25 cellular contexts compared by ENCODE assay signal in the genomic region with DNA sequence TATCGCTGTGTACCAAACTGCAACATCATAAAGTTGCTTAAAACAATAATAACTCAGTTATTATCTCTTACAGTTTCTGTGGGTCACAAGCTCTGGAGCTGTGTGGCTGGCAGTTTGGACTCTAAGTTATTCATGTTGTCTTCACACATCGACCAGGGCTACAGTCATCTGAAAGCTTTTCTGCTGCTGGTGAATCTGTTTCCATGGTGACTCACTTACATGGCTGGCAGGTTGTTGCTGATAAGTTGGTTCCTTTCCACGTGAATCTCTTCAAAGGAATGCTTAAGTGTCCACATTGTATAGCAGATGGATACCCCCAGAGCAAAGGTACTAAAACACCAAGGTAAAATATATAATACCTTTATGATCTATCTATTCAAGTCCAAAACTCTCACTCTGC. TPM values are rescaled to one million over a fixed set of nuclear protein-coding genes. Genes with fewer than 3 reads are reported as not detected.
DNase-seq lines count a peak whose midpoint lies in the region; ATAC-seq and TF ChIP-seq lines count a peak whose summit lies in the region.
"Had no signal": no experiment of that assay in that cellular context is flagged by ENCODE, and none has a peak within 500 bp of the region (broad histone marks: within the 10 kb centered on the region; RNA-seq: fewer than 3 reads in every experiment).

No MANE protein-coding gene starts in this region.

- intact Hi-C loops in adrenal gland (cut with DNase I): no loop called here

- DNase-seq in ELR (ENCODE audit: low read depth) (peak; percentile 77), M059J (ENCODE audit: low read depth) (peak; percentile 0), amniotic epithelial cell (ENCODE audit: low read depth) (peak; percentile 1), iris pigment epithelial cell (ENCODE audit: low read depth) (peak; percentile 0), adrenal gland (no peak), right atrium auricular region (ENCODE audit: low spot score) (no peak)
- DNase-seq in stimulated activated CD4-positive, alpha-beta T cell treated with anti-CD3 and anti-CD28 coated beads, Interleukin-1b, Interleukin-23, amount 100 ng/mL, for 48 hours: no peak
- DNase-seq: CD4-positive, alpha-beta T cell; COR-L47; DND-41; NCI-H1092 treated with DMSO at 0.1 percent for 48 hours; NCI-H1436 treated with DMSO at 0.1 percent for 48 hours; NCI-H1930; NCI-H226; NCI-H510A treated with DMSO at 0.1 percent for 48 hours; NCI-H82; Right ventricle myocardium superior had no signal

- no peak for TF ChIP-seq POLR2A in adrenal gland (IDR thresholded peaks at IDR 0.05)

- 57 to 68% (median 63%) methylated on average over 3 of the region's 3 CpGs for WGBS in adrenal gland, 4 donors

- TF ChIP-seq CTCF in adrenal gland (IDR thresholded peaks at IDR 0.05) (no peak), right atrium auricular region (IDR thresholded peaks at IDR 0.05) (no peak)

- H3K27me3 ChIP-seq in adrenal gland (no peaks in the 10 kb centered on the region), right atrium auricular region (no peaks in the 10 kb centered on the region)
- H3K27me3 ChIP-seq: BLaER1 had no signal

- ATAC-seq in HG03175 (IDR thresholded peaks at IDR 0.05; ENCODE audit: unreplicated experiment): no peak
- ATAC-seq: HepG2, K562 had no signal

- H3K4me3 ChIP-seq in adrenal gland (no peak overlapping the region), right atrium auricular region (no peak overlapping the region)
- H3K4me3 ChIP-seq: BLaER1, K562 had no signal

- H3K36me3 ChIP-seq in adrenal gland (replicated peaks in 1 of 2) (no peaks in the 10 kb centered on the region), right atrium auricular region (no peaks in the 10 kb centered on the region)
- H3K36me3 ChIP-seq: BLaER1 had no signal

- H3K4me1 ChIP-seq in adrenal gland (replicated peaks in 1 of 2): no peaks in the 10 kb centered on the region
- H3K4me1 ChIP-seq in right atrium auricular region: no peaks in the 10 kb centered on the region
- H3K4me1 ChIP-seq: BLaER1 had no signal

- H3K27ac ChIP-seq in adrenal gland: no peak overlapping the region
- H3K27ac ChIP-seq in right atrium auricular region: no peak overlapping the region
- H3K27ac ChIP-seq: BLaER1 had no signal

- H3K9me3 ChIP-seq in adrenal gland (replicated peaks in 1 of 3) (no peaks in the 10 kb centered on the region), right atrium auricular region (no peaks in the 10 kb centered on the region)
- H3K9me3 ChIP-seq: BLaER1 had no signal

RNA-seq across cellular contexts. Expression of gene CYLC2, which starts 44.8 kb away (rescaled TPM):
- total RNA-seq in M059J (2014; rRNA removed; shearing (Covaris generic)): not detected in 2 replicates
- total RNA-seq in adrenal gland (not detected), right atrium auricular region (not detected)
- polyA plus RNA-seq in adrenal gland: not detected
- total RNA-seq: CD4-positive, alpha-beta T cell; G401; H1; HepG2; K562; OCI-LY7; Right ventricle myocardium superior; SK-MEL-5 had no signal
- polyA plus RNA-seq: H1, HepG2, K562 had no signal

Comparison
In these comparisons a context has a peak if more than half of its experiments do, and no peak if none do; other contexts are left out.
1. DNase-seq: peak in ELR (single experiment), M059J (single experiment), amniotic epithelial cell (single experiment) and iris pigment epithelial cell (single experiment); none in stimulated activated CD4-positive, alpha-beta T cell treated with anti-CD3 and anti-CD28 coated beads, Interleukin-1b, Interleukin-23, amount 100 ng/mL, for 48 hours (single experiment), adrenal gland (0 of 7) and right atrium auricular region (single experiment).